ENCODE assay signal across 1 cellular context in the genomic region with DNA sequence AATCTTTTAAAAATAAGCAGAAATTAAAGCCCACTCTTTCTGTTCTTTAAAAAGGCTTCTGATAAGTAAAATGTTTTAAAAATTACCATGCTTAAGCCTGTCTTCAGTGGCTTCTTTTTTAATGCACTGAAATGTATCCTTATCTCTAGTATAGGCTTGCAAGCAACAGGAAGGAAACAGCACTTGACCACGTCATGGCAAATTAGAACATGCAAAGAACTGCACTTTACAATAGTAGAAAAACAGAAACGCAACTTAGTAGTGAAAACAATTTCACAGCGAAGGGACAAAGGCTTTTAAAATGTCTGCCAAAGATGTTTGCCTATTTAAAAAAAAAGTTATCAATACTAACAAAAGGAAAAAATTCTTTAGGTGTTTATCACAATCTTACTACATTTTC.
TF ChIP-seq lines count a peak whose summit lies in the region.

No MANE protein-coding gene starts in this region.

TF ChIP-seq in K562, 482 proteins besides CTCF, POLR2A, EP300 and RAD21 (continued from another document and continues in another):
- TF ChIP-seq, protein P1, sequence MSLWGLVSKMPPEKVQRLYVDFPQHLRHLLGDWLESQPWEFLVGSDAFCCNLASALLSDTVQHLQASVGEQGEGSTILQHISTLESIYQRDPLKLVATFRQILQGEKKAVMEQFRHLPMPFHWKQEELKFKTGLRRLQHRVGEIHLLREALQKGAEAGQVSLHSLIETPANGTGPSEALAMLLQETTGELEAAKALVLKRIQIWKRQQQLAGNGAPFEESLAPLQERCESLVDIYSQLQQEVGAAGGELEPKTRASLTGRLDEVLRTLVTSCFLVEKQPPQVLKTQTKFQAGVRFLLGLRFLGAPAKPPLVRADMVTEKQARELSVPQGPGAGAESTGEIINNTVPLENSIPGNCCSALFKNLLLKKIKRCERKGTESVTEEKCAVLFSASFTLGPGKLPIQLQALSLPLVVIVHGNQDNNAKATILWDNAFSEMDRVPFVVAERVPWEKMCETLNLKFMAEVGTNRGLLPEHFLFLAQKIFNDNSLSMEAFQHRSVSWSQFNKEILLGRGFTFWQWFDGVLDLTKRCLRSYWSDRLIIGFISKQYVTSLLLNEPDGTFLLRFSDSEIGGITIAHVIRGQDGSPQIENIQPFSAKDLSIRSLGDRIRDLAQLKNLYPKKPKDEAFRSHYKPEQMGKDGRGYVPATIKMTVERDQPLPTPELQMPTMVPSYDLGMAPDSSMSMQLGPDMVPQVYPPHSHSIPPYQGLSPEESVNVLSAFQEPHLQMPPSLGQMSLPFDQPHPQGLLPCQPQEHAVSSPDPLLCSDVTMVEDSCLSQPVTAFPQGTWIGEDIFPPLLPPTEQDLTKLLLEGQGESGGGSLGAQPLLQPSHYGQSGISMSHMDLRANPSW (CRISPR knock-in tag; IDR thresholded peaks at IDR 0.05): no peak
- TF ChIP-seq POLR2AphosphoS2 (IDR thresholded peaks at IDR 0.05; ENCODE audit: low read length) (no peak), ZNF518B (CRISPR knock-in tag; IDR thresholded peaks at IDR 0.05) (no peak), TBL1XR1 (IDR thresholded peaks at IDR 0.05; ENCODE audit: low read length in 2 of 2) (0 out of 4 replicates have a peak, but pooled peaks of 1 of the 2 experiments have one; percentile 51), USF2 (CRISPR knock-in tag; IDR thresholded peaks at IDR 0.05) (no peak), SRSF3 (IDR thresholded peaks at IDR 0.05; ENCODE audit: insufficient read depth, low read length) (no peak), ZNF263 (CRISPR knock-in tag; IDR thresholded peaks at IDR 0.05; ENCODE audit: borderline replicate concordance) (no peak), SAP30 (IDR thresholded peaks at IDR 0.05; ENCODE audit: borderline replicate concordance, insufficient read depth, low read depth, low read length, poor library complexity, severe bottlenecking) (no peak), KAT8 (IDR thresholded peaks at IDR 0.05; ENCODE audit: low read depth) (no peak), TEAD4 (IDR thresholded peaks at IDR 0.05; ENCODE audit: low read length) (peak; percentile 49), TEAD4 (CRISPR knock-in tag; IDR thresholded peaks at IDR 0.05; ENCODE audit: borderline replicate concordance) (no peak), ATF7 (IDR thresholded peaks at IDR 0.05) (peak; percentile 33; the same call in 1 of the 2 replicates), NCOR1 (IDR thresholded peaks at IDR 0.05) (0 out of 2 replicates have a peak, but pooled peaks have one; percentile 28), YY1 (IDR thresholded peaks at IDR 0.05; ENCODE audit: borderline replicate concordance in 1 of 3, control insufficient read depth in 1 of 3, extremely low read depth in 1 of 3, insufficient read depth in 3 of 3, insufficient read length in 1 of 3, insufficient replicate concordance in 2 of 3, low read depth in 1 of 3, low read length in 2 of 3) (no peak), NCOA4 (IDR thresholded peaks at IDR 0.05; ENCODE audit: partially characterized antibody) (no peak), ZNF778 (CRISPR knock-in tag; IDR thresholded peaks at IDR 0.05) (no peak), TFAM (CRISPR knock-in tag; conservative IDR thresholded peaks at IDR 0.05) (no peak), HDAC2 (IDR thresholded peaks at IDR 0.05) (no peak), NBN (IDR thresholded peaks at IDR 0.05; ENCODE audit: low read depth) (no peak), ETS2 (tag; IDR thresholded peaks at IDR 0.05; ENCODE audit: borderline replicate concordance, poor library complexity, severe bottlenecking) (no peak), MYC (IDR thresholded peaks at IDR 0.05; ENCODE audit: low read depth, low read length) (0 out of 2 replicates have a peak, but pooled peaks have one; percentile 20), MYC (CRISPR knock-in tag; IDR thresholded peaks at IDR 0.05; ENCODE audit: borderline replicate concordance, low read depth) (no peak), MAFF (IDR thresholded peaks at IDR 0.05; ENCODE audit: low read length) (no peak), POU5F1 (IDR thresholded peaks at IDR 0.05; ENCODE audit: borderline replicate concordance, low read depth, low read length, partially characterized antibody) (no peak), RUNX1 (IDR thresholded peaks at IDR 0.05; ENCODE audit: low read depth) (no peak), CREM (IDR thresholded peaks at IDR 0.05; ENCODE audit: low read depth) (peak; percentile 84), ZNF717 (CRISPR knock-in tag; IDR thresholded peaks at IDR 0.05) (no peak), FOXK2 (conservative IDR thresholded peaks at IDR 0.05 in 1 of 2, IDR thresholded peaks at IDR 0.05 in 1 of 2; ENCODE audit: low read depth in 2 of 2) (peak in 1 of 2 experiments; percentile 34; a peak in 1 of 4 replicates), EP400 (IDR thresholded peaks at IDR 0.05) (peak; percentile 55), TCF3 (CRISPR knock-in tag; IDR thresholded peaks at IDR 0.05) (no peak), ARID3A (IDR thresholded peaks at IDR 0.05; ENCODE audit: borderline replicate concordance, low read depth, low read length) (0 out of 2 replicates have a peak, but pooled peaks have one; percentile 64), SMARCE1 (IDR thresholded peaks at IDR 0.05) (peak; percentile 29; the same call in 1 of the 2 replicates), GABPA (tag; conservative IDR thresholded peaks at IDR 0.05; ENCODE audit: low read depth) (peak; percentile 60), ARID1B (IDR thresholded peaks at IDR 0.05) (peak; percentile 66), HDAC6 (IDR thresholded peaks at IDR 0.05; ENCODE audit: low read depth, low read length) (no peak), NFE2 (IDR thresholded peaks at IDR 0.05; ENCODE audit: low read depth) (0 out of 2 replicates have a peak, but pooled peaks have one; percentile 2), ZNF239 (CRISPR knock-in tag; IDR thresholded peaks at IDR 0.05) (0 out of 2 replicates have a peak, but pooled peaks have one; percentile 26), STAT5A (IDR thresholded peaks at IDR 0.05; ENCODE audit: borderline replicate concordance, low read length) (no peak)
- TF ChIP-seq, protein P2, sequence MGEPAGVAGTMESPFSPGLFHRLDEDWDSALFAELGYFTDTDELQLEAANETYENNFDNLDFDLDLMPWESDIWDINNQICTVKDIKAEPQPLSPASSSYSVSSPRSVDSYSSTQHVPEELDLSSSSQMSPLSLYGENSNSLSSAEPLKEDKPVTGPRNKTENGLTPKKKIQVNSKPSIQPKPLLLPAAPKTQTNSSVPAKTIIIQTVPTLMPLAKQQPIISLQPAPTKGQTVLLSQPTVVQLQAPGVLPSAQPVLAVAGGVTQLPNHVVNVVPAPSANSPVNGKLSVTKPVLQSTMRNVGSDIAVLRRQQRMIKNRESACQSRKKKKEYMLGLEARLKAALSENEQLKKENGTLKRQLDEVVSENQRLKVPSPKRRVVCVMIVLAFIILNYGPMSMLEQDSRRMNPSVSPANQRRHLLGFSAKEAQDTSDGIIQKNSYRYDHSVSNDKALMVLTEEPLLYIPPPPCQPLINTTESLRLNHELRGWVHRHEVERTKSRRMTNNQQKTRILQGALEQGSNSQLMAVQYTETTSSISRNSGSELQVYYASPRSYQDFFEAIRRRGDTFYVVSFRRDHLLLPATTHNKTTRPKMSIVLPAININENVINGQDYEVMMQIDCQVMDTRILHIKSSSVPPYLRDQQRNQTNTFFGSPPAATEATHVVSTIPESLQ (CRISPR knock-in tag; IDR thresholded peaks at IDR 0.05): no peak
- TF ChIP-seq, protein P3, sequence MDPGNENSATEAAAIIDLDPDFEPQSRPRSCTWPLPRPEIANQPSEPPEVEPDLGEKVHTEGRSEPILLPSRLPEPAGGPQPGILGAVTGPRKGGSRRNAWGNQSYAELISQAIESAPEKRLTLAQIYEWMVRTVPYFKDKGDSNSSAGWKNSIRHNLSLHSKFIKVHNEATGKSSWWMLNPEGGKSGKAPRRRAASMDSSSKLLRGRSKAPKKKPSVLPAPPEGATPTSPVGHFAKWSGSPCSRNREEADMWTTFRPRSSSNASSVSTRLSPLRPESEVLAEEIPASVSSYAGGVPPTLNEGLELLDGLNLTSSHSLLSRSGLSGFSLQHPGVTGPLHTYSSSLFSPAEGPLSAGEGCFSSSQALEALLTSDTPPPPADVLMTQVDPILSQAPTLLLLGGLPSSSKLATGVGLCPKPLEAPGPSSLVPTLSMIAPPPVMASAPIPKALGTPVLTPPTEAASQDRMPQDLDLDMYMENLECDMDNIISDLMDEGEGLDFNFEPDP (CRISPR knock-in tag; IDR thresholded peaks at IDR 0.05): no peak
- TF ChIP-seq, protein P4, sequence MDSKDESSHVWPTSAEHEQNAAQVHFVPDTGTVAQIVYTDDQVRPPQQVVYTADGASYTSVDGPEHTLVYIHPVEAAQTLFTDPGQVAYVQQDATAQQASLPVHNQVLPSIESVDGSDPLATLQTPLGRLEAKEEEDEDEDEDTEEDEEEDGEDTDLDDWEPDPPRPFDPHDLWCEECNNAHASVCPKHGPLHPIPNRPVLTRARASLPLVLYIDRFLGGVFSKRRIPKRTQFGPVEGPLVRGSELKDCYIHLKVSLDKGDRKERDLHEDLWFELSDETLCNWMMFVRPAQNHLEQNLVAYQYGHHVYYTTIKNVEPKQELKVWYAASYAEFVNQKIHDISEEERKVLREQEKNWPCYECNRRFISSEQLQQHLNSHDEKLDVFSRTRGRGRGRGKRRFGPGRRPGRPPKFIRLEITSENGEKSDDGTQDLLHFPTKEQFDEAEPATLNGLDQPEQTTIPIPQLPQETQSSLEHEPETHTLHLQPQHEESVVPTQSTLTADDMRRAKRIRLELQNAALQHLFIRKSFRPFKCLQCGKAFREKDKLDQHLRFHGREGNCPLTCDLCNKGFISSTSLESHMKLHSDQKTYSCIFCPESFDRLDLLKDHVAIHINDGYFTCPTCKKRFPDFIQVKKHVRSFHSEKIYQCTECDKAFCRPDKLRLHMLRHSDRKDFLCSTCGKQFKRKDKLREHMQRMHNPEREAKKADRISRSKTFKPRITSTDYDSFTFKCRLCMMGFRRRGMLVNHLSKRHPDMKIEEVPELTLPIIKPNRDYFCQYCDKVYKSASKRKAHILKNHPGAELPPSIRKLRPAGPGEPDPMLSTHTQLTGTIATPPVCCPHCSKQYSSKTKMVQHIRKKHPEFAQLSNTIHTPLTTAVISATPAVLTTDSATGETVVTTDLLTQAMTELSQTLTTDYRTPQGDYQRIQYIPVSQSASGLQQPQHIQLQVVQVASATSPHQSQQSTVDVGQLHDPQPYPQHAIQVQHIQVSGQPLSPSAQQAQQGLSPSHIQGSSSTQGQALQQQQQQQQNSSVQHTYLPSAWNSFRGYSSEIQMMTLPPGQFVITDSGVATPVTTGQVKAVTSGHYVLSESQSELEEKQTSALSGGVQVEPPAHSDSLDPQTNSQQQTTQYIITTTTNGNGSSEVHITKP (IDR thresholded peaks at IDR 0.05; ENCODE audit: partially characterized antibody): no peak
